ENCODE assay signal across 8 cellular contexts in genomic region chr6:43516367-43516696, GRCh38. TPM values are rescaled to one million over a fixed set of nuclear protein-coding genes. Genes with fewer than 3 reads are reported as not detected.
DNase-seq lines count a peak whose midpoint lies in the region; ATAC-seq and TF ChIP-seq lines count a peak whose summit lies in the region.

No MANE protein-coding gene starts in this region.

- no peaks in the 10 kb centered on the region for H3K27me3 ChIP-seq in heart right ventricle

- H3K36me3 ChIP-seq in heart right ventricle: peaks cover 0 to 71% (median 50%) of the 10 kb centered on the region in 9 donors

- no peaks in the 10 kb centered on the region for H3K9me3 ChIP-seq in heart right ventricle

- peak overlapping the region; percentile 68 to 98 (median 91) for H3K4me3 ChIP-seq in heart right ventricle
- peak overlapping the region; percentile 99 for H3K4me3 ChIP-seq in skeletal muscle cell (ENCODE audit: low read depth, low read length)

- CTCF ChIA-PET in RWPE1 (lab: Yijun Ruan, JAX): interaction anchor here (0.6 to 1.1 kb wide), 2 partner anchors 9 to 783 kb away, joined by 3 read pairs; no protein-coding TSS in a partner anchor

- 0 to 1% methylated on average over 10 of the region's 10 CpGs for WGBS in heart right ventricle, 2 donors

- ATAC-seq in GM18498 (IDR thresholded peaks at IDR 0.05; ENCODE audit: unreplicated experiment): peak; percentile 7
- ATAC-seq in heart right ventricle: peak in 4 of 8 donors; percentile 0 to 5 (median 4)
- ATAC-seq in HG02840 (IDR thresholded peaks at IDR 0.05; ENCODE audit: low FRiP score, unreplicated experiment): no peak
- no peak for ATAC-seq in GM21576 (IDR thresholded peaks at IDR 0.05; ENCODE audit: unreplicated experiment)

- intact Hi-C loops in heart right ventricle (cut with DNase I): loop anchor here in 1 of 10 donors (2.0 to 10.0 kb wide), 2 partner anchors 60 to 252 kb away; partner anchors contain the start of genes POLH and XPO5

- H3K4me1 ChIP-seq in heart right ventricle: peaks cover 20 to 69% (median 65%) of the 10 kb centered on the region in 9 donors

- H3K27ac ChIP-seq in RWPE1 (peak overlapping the region; percentile 80), heart right ventricle (peak overlapping the region; percentile 54 to 97 (median 90))

- no peak for TF ChIP-seq CTCF in RWPE1 (conservative IDR thresholded peaks at IDR 0.05; ENCODE audit: low read depth)
- no peak for TF ChIP-seq CTCF in heart right ventricle (IDR thresholded peaks at IDR 0.05)

- DNase-seq in RWPE1 (ENCODE audit: low spot score) (no peak), heart right ventricle (no peak), skeletal muscle cell (ENCODE audit: low read depth) (no peak), Ammon's horn (ENCODE audit: low spot score) (no peak), AG08396 (ENCODE audit: low spot score) (no peak)

- POLR2A ChIA-PET in RWPE1 (lab: Yijun Ruan, JAX; ENCODE audit: low non-redundant PET): interaction anchor here (0.9 to 1.3 kb wide), 2 partner anchors 9 to 205 kb away, joined by 4 read pairs; no protein-coding TSS in a partner anchor

RNA-seq across cellular contexts. Expression of gene YIPF3, which starts 0.4 kb away (rescaled TPM):
- 10 to 100 TPM; 52.6 to 86.3 (median 69.0) TPM for total RNA-seq in heart right ventricle
- polyA plus RNA-seq in heart right ventricle: 100 to 1,000 TPM in 1 of 2 donors, 10 to 100 TPM in 1; 50.3 to 115 TPM

RNA-seq across cellular contexts. Expression of gene POLR1C, which starts 0.6 kb away (rescaled TPM):
- total RNA-seq in heart right ventricle: 10 to 100 TPM; 10.3 to 21.9 (median 15.3) TPM
- 10 to 100 TPM; 13.9 to 35.5 TPM for polyA plus RNA-seq in heart right ventricle

RNA-seq across cellular contexts. Expression of gene LRRC73, which starts 6.2 kb away (rescaled TPM):
- 1 to 10 TPM in 8 of 10 donors, under 1 TPM in 2; 0.53 to 3.8 (median 2.1) TPM for total RNA-seq in heart right ventricle
- 1 to 10 TPM in 1 of 2 donors, under 1 TPM in 1; 0.44 to 1.9 TPM for polyA plus RNA-seq in heart right ventricle

RNA-seq across cellular contexts. Expression of gene TJAP1, which starts 39.0 kb away (rescaled TPM):
- total RNA-seq in heart right ventricle: 10 to 100 TPM; 14.7 to 29.3 (median 19.6) TPM
- polyA plus RNA-seq in heart right ventricle: 10 to 100 TPM; 13.0 to 29.7 TPM

RNA-seq across cellular contexts. Expression of gene XPO5, which starts 59.5 kb away (rescaled TPM):
- 10 to 100 TPM; 11.7 to 20.1 (median 17.0) TPM for total RNA-seq in heart right ventricle
- polyA plus RNA-seq in heart right ventricle: 10 to 100 TPM in 1 of 2 donors, 1 to 10 TPM in 1; 6.9 to 10.8 TPM
